23 cellular contexts compared by ENCODE assay signal in the genomic region with DNA sequence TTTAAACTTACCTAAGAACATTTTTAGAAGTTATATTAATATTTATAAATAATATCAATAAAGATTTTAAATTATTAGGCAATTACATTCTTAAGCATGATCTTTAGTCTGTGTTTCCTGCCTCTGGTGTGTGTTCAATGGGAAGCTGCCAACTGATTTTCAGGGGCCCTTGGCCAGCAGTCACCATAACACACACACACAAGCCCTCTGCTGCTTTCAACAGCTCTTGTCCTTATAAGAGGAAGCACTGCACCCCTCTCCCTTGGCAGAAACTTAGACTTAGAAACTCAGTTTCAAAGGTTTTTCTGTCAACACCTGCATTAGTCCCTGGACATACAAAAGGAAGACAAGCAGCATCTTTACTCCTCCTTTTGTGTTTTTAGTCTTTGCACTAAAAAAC.
DNase-seq lines count a peak whose midpoint lies in the region; ATAC-seq, FAIRE-seq and TF ChIP-seq lines count a peak whose summit lies in the region.
"Had no signal": no experiment of that assay in that cellular context is flagged by ENCODE, and none has a peak within 500 bp of the region (broad histone marks: within the 10 kb centered on the region; RNA-seq: fewer than 3 reads in every experiment).

No MANE protein-coding gene starts in this region.

- no peaks in the 10 kb centered on the region for H3K9me3 Mint-ChIP-seq in CD8-positive, alpha-beta memory T cell
- H3K9me3 Mint-ChIP-seq: CD4-positive, alpha-beta memory T cell; H9; mesothelial cell of epicardium; nephron had no signal

- H3K4me1 ChIP-seq in OCI-LY1 (ENCODE audit: insufficient read depth, low read length, severe bottlenecking): peaks cover 40% of the 10 kb centered on the region
- no peaks in the 10 kb centered on the region for H3K4me1 ChIP-seq in CD8-positive, alpha-beta memory T cell (ENCODE audit: insufficient read depth, low read length)
- H3K4me1 ChIP-seq in osteoblast (ENCODE audit: insufficient read depth, low read length): peaks cover 3% of the 10 kb centered on the region
- H3K4me1 ChIP-seq: esophagus squamous epithelium, tibial artery had no signal

- no peak overlapping the region for H3K9ac ChIP-seq in OCI-LY1 (ENCODE audit: low read length)

- peak; percentile 71 for DNase-seq in DMS 273 (lab: John Stamatoyannopoulos, UW; ENCODE audit: unreplicated experiment)
- DNase-seq in Jurkat, Clone E6-1 (ENCODE audit: low read depth, low spot score): peak; percentile 76
- DNase-seq in CD8-positive, alpha-beta memory T cell: no peak
- DNase-seq in osteoblast (ENCODE audit: insufficient read length, low spot score, missing footprints): no peak
- no peak for DNase-seq in NCI-H524 treated with DMSO at 0.1 percent for 48 hours (lab: John Stamatoyannopoulos, UW)
- DNase-seq in stimulated activated naive CD8-positive, alpha-beta T cell treated with anti-CD3 and anti-CD28 coated beads, Interleukin-15, Interleukin-2, amounts not matched to agents 100 U/mL and 50 U/mL, for 24 hours: no peak
- DNase-seq: activated CD4-positive, alpha-beta T cell treated with anti-CD3 and anti-CD28 coated beads for 36 hours; activated naive CD8-positive, alpha-beta T cell treated with anti-CD3 and anti-CD28 coated beads for 36 hours; CD4-positive, alpha-beta memory T cell; DMS53; esophagus squamous epithelium; H9; left colon; NCI-H187; stimulated activated naive B cell treated with anti-CD40 and anti-IgM and Interleukin-4, amounts not matched to agents 10 μg/mL and 1 μg/mL and 100 μg/mL, for 72 hours; T-helper 9 cell had no signal

- H3K4me2 ChIP-seq in OCI-LY1 (ENCODE audit: low read length) (no peak overlapping the region; the same call in 1 of the 2 replicates), osteoblast (ENCODE audit: insufficient read depth, low read length) (no peak overlapping the region)

- H3K36me3 ChIP-seq in OCI-LY1 (ENCODE audit: insufficient read depth, low read length) (no peaks in the 10 kb centered on the region), osteoblast (ENCODE audit: insufficient read depth, low read length) (no peaks in the 10 kb centered on the region)
- no peaks in the 10 kb centered on the region for H3K36me3 ChIP-seq in CD8-positive, alpha-beta memory T cell (ENCODE audit: insufficient read depth, low read length)
- H3K36me3 ChIP-seq: esophagus squamous epithelium, tibial artery had no signal

- POLR2A ChIA-PET in CD8-positive, alpha-beta memory T cell (lab: Charles Lee): no interaction called here

- peaks cover 0 to 4% (median 3%) of the 10 kb centered on the region in 3 donors for H3K36me3 Mint-ChIP-seq in CD8-positive, alpha-beta memory T cell
- H3K36me3 Mint-ChIP-seq: CD4-positive, alpha-beta memory T cell; mesothelial cell of epicardium had no signal

- no peak for ATAC-seq in stimulated activated naive CD8-positive, alpha-beta T cell treated with anti-CD3 and anti-CD28 coated beads, Interleukin-15, Interleukin-2, amounts not matched to agents 100 U/mL and 50 U/mL, for 24 hours
- ATAC-seq: activated CD4-positive, alpha-beta T cell treated with anti-CD3 and anti-CD28 coated beads for 36 hours; left colon had no signal

- H2AFZ ChIP-seq in OCI-LY1 (ENCODE audit: low read length) (no peak overlapping the region), osteoblast (ENCODE audit: low read length) (no peak overlapping the region)

- peak; percentile 13 for FAIRE-seq in islet of Langerhans (lab: Jason Lieb, UNC)
- FAIRE-seq: colon, RCC 7860 had no signal

- H3K9me3 ChIP-seq in OCI-LY1 (ENCODE audit: low read length): no peaks in the 10 kb centered on the region
- H3K9me3 ChIP-seq in CD8-positive, alpha-beta memory T cell (ENCODE audit: low read length): no peaks in the 10 kb centered on the region
- H3K9me3 ChIP-seq in osteoblast (ENCODE audit: low read depth, low read length): no peaks in the 10 kb centered on the region
- H3K9me3 ChIP-seq: esophagus squamous epithelium, tibial artery had no signal

- H3K79me2 ChIP-seq in OCI-LY1 (ENCODE audit: insufficient read depth, low read length): no peaks in the 10 kb centered on the region
- H3K79me2 ChIP-seq in osteoblast (ENCODE audit: insufficient read depth, low read length): no peaks in the 10 kb centered on the region

- H4K20me1 ChIP-seq in OCI-LY1 (ENCODE audit: insufficient read depth, low read length) (no peaks in the 10 kb centered on the region), osteoblast (ENCODE audit: insufficient read depth, low read length) (no peaks in the 10 kb centered on the region)

- H3K9me2 ChIP-seq in OCI-LY1 (ENCODE audit: low read depth, low read length): no peaks in the 10 kb centered on the region

- CTCF ChIA-PET in CD8-positive, alpha-beta memory T cell (lab: Charles Lee): no interaction called here

- no peaks in the 10 kb centered on the region for H3K27me3 Mint-ChIP-seq in CD8-positive, alpha-beta memory T cell
- H3K27me3 Mint-ChIP-seq: activated CD4-positive, alpha-beta T cell treated with anti-CD3 and anti-CD28 coated beads for 36 hours; activated naive CD8-positive, alpha-beta T cell treated with anti-CD3 and anti-CD28 coated beads for 36 hours; CD4-positive, alpha-beta memory T cell; stimulated activated naive B cell treated with anti-CD40 and anti-IgM and Interleukin-4, amounts not matched to agents 10 μg/mL and 1 μg/mL and 100 μg/mL, for 72 hours had no signal

- TF ChIP-seq CTCF in OCI-LY1 (IDR thresholded peaks at IDR 0.05; ENCODE audit: low read length): no peak
- no peak for TF ChIP-seq CTCF in osteoblast (IDR thresholded peaks at IDR 0.05; ENCODE audit: extremely low read depth, low read depth, low read length)

- no peaks in the 10 kb centered on the region for H3K27me3 ChIP-seq in OCI-LY1 (ENCODE audit: insufficient read depth, low read length)
- H3K27me3 ChIP-seq in CD8-positive, alpha-beta memory T cell (ENCODE audit: insufficient read depth, low read length, poor library complexity, severe bottlenecking): no peaks in the 10 kb centered on the region
- no peaks in the 10 kb centered on the region for H3K27me3 ChIP-seq in osteoblast (ENCODE audit: insufficient read depth, low read length)
- H3K27me3 ChIP-seq: tibial artery had no signal

- H3F3A ChIP-seq in OCI-LY1 (ENCODE audit: insufficient read depth, low read length): no peaks in the 10 kb centered on the region

- peaks cover 5 to 36% (median 19%) of the 10 kb centered on the region in 3 donors for H3K4me1 Mint-ChIP-seq in CD8-positive, alpha-beta memory T cell
- H3K4me1 Mint-ChIP-seq: nephron had no signal

- H3K27ac ChIP-seq in OCI-LY1 (ENCODE audit: low read depth, low read length, poor library complexity, severe bottlenecking) (peak overlapping the region; percentile 42), osteoblast (ENCODE audit: low read depth, low read length) (no peak overlapping the region)
- no peak overlapping the region for H3K27ac ChIP-seq in CD8-positive, alpha-beta memory T cell (ENCODE audit: low read depth, low read length)
- H3K27ac ChIP-seq: esophagus squamous epithelium, tibial artery had no signal

- no peak overlapping the region for H3K4me3 ChIP-seq in Jurkat, Clone E6-1 (ENCODE audit: low read length)
- H3K4me3 ChIP-seq in OCI-LY1 (ENCODE audit: low read depth, low read length, poor library complexity, severe bottlenecking): no peak overlapping the region
- H3K4me3 ChIP-seq in CD8-positive, alpha-beta memory T cell (ENCODE audit: low read length): no peak overlapping the region
- H3K4me3 ChIP-seq in osteoblast (ENCODE audit: insufficient read depth, low read length): no peak overlapping the region
- H3K4me3 ChIP-seq: esophagus squamous epithelium, tibial artery had no signal

- H3K27ac Mint-ChIP-seq in CD8-positive, alpha-beta memory T cell: no peak overlapping the region
- H3K27ac Mint-ChIP-seq: activated CD4-positive, alpha-beta T cell treated with anti-CD3 and anti-CD28 coated beads for 36 hours; activated naive CD8-positive, alpha-beta T cell treated with anti-CD3 and anti-CD28 coated beads for 36 hours; CD4-positive, alpha-beta memory T cell; H9; mesothelial cell of epicardium; nephron; stimulated activated naive B cell treated with anti-CD40 and anti-IgM and Interleukin-4, amounts not matched to agents 10 μg/mL and 1 μg/mL and 100 μg/mL, for 72 hours had no signal

- H3K4me3 Mint-ChIP-seq in CD8-positive, alpha-beta memory T cell: no peak overlapping the region
- H3K4me3 Mint-ChIP-seq: activated CD4-positive, alpha-beta T cell treated with anti-CD3 and anti-CD28 coated beads for 36 hours; activated naive CD8-positive, alpha-beta T cell treated with anti-CD3 and anti-CD28 coated beads for 36 hours; CD4-positive, alpha-beta memory T cell; H9; mesothelial cell of epicardium; nephron; stimulated activated naive B cell treated with anti-CD40 and anti-IgM and Interleukin-4, amounts not matched to agents 10 μg/mL and 1 μg/mL and 100 μg/mL, for 72 hours had no signal

Comparison
In these comparisons a context has a peak if more than half of its experiments do, and no peak if none do; other contexts are left out.
1. DNase-seq: peak in DMS 273 (single experiment) and Jurkat, Clone E6-1 (single experiment); none in CD8-positive, alpha-beta memory T cell (0 of 5), osteoblast (single experiment), NCI-H524 treated with DMSO at 0.1 percent for 48 hours (single experiment) and stimulated activated naive CD8-positive, alpha-beta T cell treated with anti-CD3 and anti-CD28 coated beads, Interleukin-15, Interleukin-2, amounts not matched to agents 100 U/mL and 50 U/mL, for 24 hours (single experiment).